In the genomic region with DNA sequence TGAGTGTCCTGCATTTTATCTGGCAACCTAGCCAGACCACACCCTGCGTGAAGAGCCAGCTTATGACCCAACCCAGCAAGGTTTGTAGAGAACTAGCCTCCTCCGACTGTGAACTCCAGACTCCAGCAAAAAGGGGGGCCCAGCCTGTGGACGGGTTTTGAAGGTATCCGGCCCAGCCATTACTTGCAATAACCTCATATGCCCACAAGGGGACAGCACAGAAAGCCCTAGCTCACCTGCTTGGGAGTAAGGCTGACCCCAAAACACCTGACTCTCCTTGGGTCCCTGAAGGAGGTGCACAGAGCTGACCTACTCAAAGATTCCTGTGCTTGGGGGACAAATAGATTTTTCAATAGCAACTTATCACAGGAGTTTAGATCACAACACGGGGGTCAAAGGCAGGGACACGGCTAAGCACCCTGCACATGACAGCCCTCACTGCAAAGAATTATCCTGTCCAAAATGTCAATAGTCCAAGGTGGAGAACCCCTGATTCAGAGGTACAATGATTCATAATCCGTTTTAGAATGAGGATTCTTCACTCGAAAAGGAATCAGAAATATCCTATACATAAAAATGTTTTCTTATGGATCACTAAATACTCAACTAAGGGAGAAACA, we compare ENCODE assay signal across 8 cellular contexts. TPM values are rescaled to one million over a fixed set of nuclear protein-coding genes. Genes with fewer than 3 reads are reported as not detected.
A peak's percentile ranks its signal among the peaks of the same experiment; 100 is the strongest.
DNase-seq lines count a peak whose midpoint lies in the region; ATAC-seq and TF ChIP-seq lines count a peak whose summit lies in the region.

No MANE protein-coding gene starts in this region.

- no peaks in the 10 kb centered on the region for H3K4me1 ChIP-seq in prostate gland (replicated peaks)

- ATAC-seq in GM21367 (IDR thresholded peaks at IDR 0.05; ENCODE audit: unreplicated experiment): peak; percentile 80

- H3K9me3 ChIP-seq in prostate gland: no peaks in the 10 kb centered on the region

- no peak overlapping the region for H3K4me3 ChIP-seq in prostate gland

- intact Hi-C loops in prostate gland (cut with DNase I): no loop called here

- H3K27me3 ChIP-seq in prostate gland (replicated peaks; ENCODE audit: insufficient read depth): no peaks in the 10 kb centered on the region

- WGBS in prostate gland: 50% methylated on average over 8 of the region's 8 CpGs

- no peak for TF ChIP-seq POLR2A in erythroblast (IDR thresholded peaks at IDR 0.05; ENCODE audit: low read length)
- no peak for TF ChIP-seq POLR2A in prostate gland (IDR thresholded peaks at IDR 0.05)

- DNase-seq in D341Med (ENCODE audit: low spot score) (peak; percentile 63), HuH-7.5 (ENCODE audit: low spot score) (peak; percentile 43), erythroblast (lab: John Stamatoyannopoulos, UW) (peak; percentile 58 to 73), prostate gland (ENCODE audit: low spot score) (no peak), amniotic stem cell (lab: John Stamatoyannopoulos, UW) (no peak), NCI-H774 (lab: John Stamatoyannopoulos, UW) (no peak)
- DNase-seq in activated CD4-positive, alpha-beta T cell treated with anti-CD3 and anti-CD28 coated beads, Interleukin-2, amount 50 U/mL, for 24 hours (ENCODE audit: low read depth in 1 of 2, low spot score in 1 of 2): peak; percentile 12 to 42

- peak; percentile 66 to 78 (median 74) for TF ChIP-seq CTCF in prostate gland (IDR thresholded peaks at IDR 0.05)

- H3K36me3 ChIP-seq in prostate gland: no peaks in the 10 kb centered on the region

- H3K27ac ChIP-seq in prostate gland: no peak overlapping the region

RNA-seq across cellular contexts. Expression of gene TRPV6, which starts 4.5 kb away (rescaled TPM):
- 10 to 100 TPM; 47.0 to 82.0 TPM for total RNA-seq in prostate gland

RNA-seq across cellular contexts. Expression of gene EPHB6, which starts 26.1 kb away (rescaled TPM):
- total RNA-seq in prostate gland: 100 to 1,000 TPM in 1 of 2 donors, 10 to 100 TPM in 1; 98.1 to 122 TPM

RNA-seq across cellular contexts. Expression of gene TRPV5, which starts 52.5 kb away (rescaled TPM):
- not detected for total RNA-seq in prostate gland

RNA-seq across cellular contexts. Expression of gene LLCFC1, which starts 58.3 kb away (rescaled TPM):
- total RNA-seq in prostate gland: 1 to 10 TPM in 1 of 2 donors, not detected in 1; 6.4 TPM

Comparison
In these comparisons a context has a peak if more than half of its experiments do, and no peak if none do; other contexts are left out.
1. DNase-seq: peak in D341Med (single experiment), HuH-7.5 (single experiment), activated CD4-positive, alpha-beta T cell treated with anti-CD3 and anti-CD28 coated beads, Interleukin-2, amount 50 U/mL, for 24 hours (2 of 2) and erythroblast (2 of 2); none in prostate gland (single experiment), amniotic stem cell (single experiment) and NCI-H774 (single experiment).